Comparison of ENCODE assay signal across 1 cellular context in the genomic region with DNA sequence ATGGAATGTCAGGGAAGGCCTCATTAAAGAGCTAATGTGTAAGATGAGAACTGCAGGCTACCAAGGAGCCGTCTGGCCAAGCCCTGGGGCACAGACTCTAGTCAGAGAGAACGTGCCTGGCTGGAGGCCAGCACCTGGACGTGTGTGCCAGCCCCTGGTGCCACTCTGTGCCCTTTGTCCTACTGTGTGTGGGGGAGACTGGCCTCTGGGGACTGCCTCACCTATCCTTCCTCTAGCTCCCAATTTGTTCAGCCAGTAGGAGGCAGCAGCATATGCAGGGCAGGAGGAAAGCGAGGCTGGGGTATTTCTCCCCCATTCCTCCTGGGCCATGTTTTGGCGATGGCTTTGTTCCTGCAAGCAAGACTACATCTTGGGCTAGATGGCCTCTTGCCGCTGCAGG.
TF ChIP-seq lines count a peak whose summit lies in the region.

No MANE protein-coding gene starts in this region.

TF ChIP-seq in HepG2, 621 proteins besides CTCF, POLR2A, EP300 and RAD21 (continued from another document):
- TF ChIP-seq ZNF609 (CRISPR knock-in tag; IDR thresholded peaks at IDR 0.05; ENCODE audit: borderline replicate concordance) = no peak
- no peak for TF ChIP-seq SPEN (CRISPR knock-in tag; IDR thresholded peaks at IDR 0.05; ENCODE audit: low read depth)
- TF ChIP-seq, protein P1, sequence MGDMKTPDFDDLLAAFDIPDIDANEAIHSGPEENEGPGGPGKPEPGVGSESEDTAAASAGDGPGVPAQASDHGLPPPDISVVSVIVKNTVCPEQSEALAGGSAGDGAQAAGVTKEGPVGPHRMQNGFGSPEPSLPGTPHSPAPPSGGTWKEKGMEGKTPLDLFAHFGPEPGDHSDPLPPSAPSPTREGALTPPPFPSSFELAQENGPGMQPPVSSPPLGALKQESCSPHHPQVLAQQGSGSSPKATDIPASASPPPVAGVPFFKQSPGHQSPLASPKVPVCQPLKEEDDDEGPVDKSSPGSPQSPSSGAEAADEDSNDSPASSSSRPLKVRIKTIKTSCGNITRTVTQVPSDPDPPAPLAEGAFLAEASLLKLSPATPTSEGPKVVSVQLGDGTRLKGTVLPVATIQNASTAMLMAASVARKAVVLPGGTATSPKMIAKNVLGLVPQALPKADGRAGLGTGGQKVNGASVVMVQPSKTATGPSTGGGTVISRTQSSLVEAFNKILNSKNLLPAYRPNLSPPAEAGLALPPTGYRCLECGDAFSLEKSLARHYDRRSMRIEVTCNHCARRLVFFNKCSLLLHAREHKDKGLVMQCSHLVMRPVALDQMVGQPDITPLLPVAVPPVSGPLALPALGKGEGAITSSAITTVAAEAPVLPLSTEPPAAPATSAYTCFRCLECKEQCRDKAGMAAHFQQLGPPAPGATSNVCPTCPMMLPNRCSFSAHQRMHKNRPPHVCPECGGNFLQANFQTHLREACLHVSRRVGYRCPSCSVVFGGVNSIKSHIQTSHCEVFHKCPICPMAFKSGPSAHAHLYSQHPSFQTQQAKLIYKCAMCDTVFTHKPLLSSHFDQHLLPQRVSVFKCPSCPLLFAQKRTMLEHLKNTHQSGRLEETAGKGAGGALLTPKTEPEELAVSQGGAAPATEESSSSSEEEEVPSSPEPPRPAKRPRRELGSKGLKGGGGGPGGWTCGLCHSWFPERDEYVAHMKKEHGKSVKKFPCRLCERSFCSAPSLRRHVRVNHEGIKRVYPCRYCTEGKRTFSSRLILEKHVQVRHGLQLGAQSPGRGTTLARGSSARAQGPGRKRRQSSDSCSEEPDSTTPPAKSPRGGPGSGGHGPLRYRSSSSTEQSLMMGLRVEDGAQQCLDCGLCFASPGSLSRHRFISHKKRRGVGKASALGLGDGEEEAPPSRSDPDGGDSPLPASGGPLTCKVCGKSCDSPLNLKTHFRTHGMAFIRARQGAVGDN (CRISPR knock-in tag; IDR thresholded peaks at IDR 0.05) = 0 out of 2 replicates have a peak, but pooled peaks have one; percentile 12
- TF ChIP-seq ZNF263 (CRISPR knock-in tag; IDR thresholded peaks at IDR 0.05) = no peak
